Comparison of ENCODE assay signal across 13 cellular contexts in the genomic region with DNA sequence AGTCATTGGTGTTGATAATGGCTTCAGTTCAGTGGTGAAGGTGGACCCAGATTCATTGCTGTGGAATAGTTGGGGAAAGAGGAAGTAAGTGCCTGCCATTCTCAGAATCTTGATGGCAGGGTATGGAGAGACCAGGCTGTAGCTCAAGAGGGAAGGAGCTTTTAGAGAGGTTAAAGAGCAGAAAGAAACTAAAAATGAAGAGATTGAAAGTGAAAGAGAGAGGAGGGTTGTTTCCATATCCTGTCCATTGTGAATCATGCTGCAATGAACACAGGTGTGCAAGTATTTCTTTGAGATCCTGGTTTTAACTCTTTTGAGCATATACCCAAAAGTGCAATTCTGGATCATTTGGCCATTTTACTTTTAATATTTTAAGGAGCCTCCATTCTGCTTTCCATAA. TPM values are rescaled to one million over a fixed set of nuclear protein-coding genes. Genes with fewer than 3 reads are reported as not detected.
DNase-seq lines count a peak whose midpoint lies in the region; ATAC-seq and TF ChIP-seq lines count a peak whose summit lies in the region.
"Had no signal": no experiment of that assay in that cellular context is flagged by ENCODE, and none has a peak within 500 bp of the region (broad histone marks: within the 10 kb centered on the region; RNA-seq: fewer than 3 reads in every experiment).

No MANE protein-coding gene starts in this region.

- no peak for DNase-seq in activated naive CD4-positive, alpha-beta T cell treated with anti-CD3 and anti-CD28 coated beads, Interleukin-2, amount 50 U/mL, for 72 hours (ENCODE audit: low spot score in 2 of 2)
- DNase-seq in cerebellum (ENCODE audit: low spot score) (no peak), NCI-H1436 (lab: John Stamatoyannopoulos, UW) (no peak), esophagus squamous epithelium (lab: John Stamatoyannopoulos, UW) (no peak), ACHN (no peak)
- DNase-seq: head of caudate nucleus; natural killer cell; NCI-H69; stimulated activated CD4-positive, alpha-beta T cell treated with anti-CD3 and anti-CD28 coated beads, Interleukin-4, amount 100 ng/mL, for 4 hours had no signal

- H3K27me3 ChIP-seq in esophagus squamous epithelium: peaks cover 0 to 10% (median 0%) of the 10 kb centered on the region in 4 donors

- in situ Hi-C loops in ACHN (cut with HindIII; ENCODE audit: low pct_ligation_motif_present, low pct_unique_long_range_greater_than_20kb, low sequenced_read_pairs): no loop called here

- H3K4me1 ChIP-seq in esophagus squamous epithelium: no peaks in the 10 kb centered on the region

- H3K36me3 ChIP-seq in esophagus squamous epithelium: peaks cover 0 to 30% (median 0%) of the 10 kb centered on the region in 3 donors

- peaks cover 3 to 4% of the 10 kb centered on the region in 2 donors for H3K9me3 Mint-ChIP-seq in activated naive CD4-positive, alpha-beta T cell treated with anti-CD3 and anti-CD28 coated beads, Interleukin-2, amount 50 U/mL, for 72 hours
- H3K9me3 Mint-ChIP-seq: central memory CD8-positive, alpha-beta T cell; natural killer cell had no signal

- H3K9me3 ChIP-seq in esophagus squamous epithelium: no peaks in the 10 kb centered on the region

- peak overlapping the region; percentile 70 to 81 for H3K27ac Mint-ChIP-seq in activated naive CD4-positive, alpha-beta T cell treated with anti-CD3 and anti-CD28 coated beads, Interleukin-2, amount 50 U/mL, for 72 hours
- H3K27ac Mint-ChIP-seq: natural killer cell had no signal

- no peak for TF ChIP-seq CTCF in esophagus squamous epithelium (IDR thresholded peaks at IDR 0.05)

- H3K4me3 ChIP-seq in esophagus squamous epithelium: no peak overlapping the region

- peak; percentile 96 for ATAC-seq in GM18873 (IDR thresholded peaks at IDR 0.05; ENCODE audit: low FRiP score, unreplicated experiment)
- peak; percentile 74 for ATAC-seq in GM21526 (IDR thresholded peaks at IDR 0.05; ENCODE audit: low FRiP score, unreplicated experiment)
- peak; percentile 90 for ATAC-seq in HG03342 (IDR thresholded peaks at IDR 0.05; ENCODE audit: unreplicated experiment)
- peak; percentile 83 to 92 for ATAC-seq in activated naive CD4-positive, alpha-beta T cell treated with anti-CD3 and anti-CD28 coated beads, Interleukin-2, amount 50 U/mL, for 72 hours

- TF ChIP-seq POLR2A in esophagus squamous epithelium (IDR thresholded peaks at IDR 0.05): no peak

- no peaks in the 10 kb centered on the region for H3K36me3 Mint-ChIP-seq in activated naive CD4-positive, alpha-beta T cell treated with anti-CD3 and anti-CD28 coated beads, Interleukin-2, amount 50 U/mL, for 72 hours
- H3K36me3 Mint-ChIP-seq: natural killer cell had no signal

- H3K27ac ChIP-seq in esophagus squamous epithelium: no peak overlapping the region

- intact Hi-C loops in esophagus squamous epithelium (cut with DNase I): no loop called here

RNA-seq across cellular contexts. Expression of gene GJB6, which starts 12.5 kb away (rescaled TPM):
- 1 to 10 TPM; 1.3 to 4.7 TPM for total RNA-seq in activated naive CD4-positive, alpha-beta T cell treated with anti-CD3 and anti-CD28 coated beads, Interleukin-2, amount 50 U/mL, for 72 hours
- total RNA-seq in cerebellum (3.0 TPM), esophagus squamous epithelium (100 to 1,000 TPM; 147 to 460 (median 386) TPM)

RNA-seq across cellular contexts. Expression of gene GJB2, which starts 26.8 kb away (rescaled TPM):
- total RNA-seq in activated naive CD4-positive, alpha-beta T cell treated with anti-CD3 and anti-CD28 coated beads, Interleukin-2, amount 50 U/mL, for 72 hours: 1 to 10 TPM; 1.5 to 2.7 TPM
- total RNA-seq in cerebellum: 3.6 TPM
- 1,000 to 10,000 TPM in 2 of 4 donors, 100 to 1,000 TPM in 2; 301 to 1,758 (median 1,011) TPM for total RNA-seq in esophagus squamous epithelium

RNA-seq across cellular contexts. Expression of gene GJA3, which starts 58.7 kb away (rescaled TPM):
- total RNA-seq in activated naive CD4-positive, alpha-beta T cell treated with anti-CD3 and anti-CD28 coated beads, Interleukin-2, amount 50 U/mL, for 72 hours: under 1 TPM in 1 of 2 donors, not detected in 1; 0.45 TPM
- total RNA-seq in cerebellum (0.27 TPM), esophagus squamous epithelium (1 to 10 TPM in 2 of 4 donors, under 1 TPM in 2; 0.45 to 1.3 (median 1.00) TPM)

Comparison
In these comparisons a context has a peak if more than half of its experiments do, and no peak if none do; other contexts are left out.
1. RNA of gene GJB6, which starts 12.5 kb away (total RNA-seq): 147 to 460 TPM in esophagus squamous epithelium; 1.3 to 4.7 TPM in activated naive CD4-positive, alpha-beta T cell treated with anti-CD3 and anti-CD28 coated beads, Interleukin-2, amount 50 U/mL, for 72 hours and 3.0 TPM in cerebellum (single experiment); every median in the first group is over 10 times any median in the second.
2. RNA of gene GJB2, which starts 26.8 kb away (total RNA-seq): 301 to 1,758 TPM in esophagus squamous epithelium; 3.6 TPM in cerebellum (single experiment) and 1.5 to 2.7 TPM in activated naive CD4-positive, alpha-beta T cell treated with anti-CD3 and anti-CD28 coated beads, Interleukin-2, amount 50 U/mL, for 72 hours; every median in the first group is over 10 times any median in the second.
3. Peak in every context shown above with its lines, with median percentiles within 50 percentile points of each other: ATAC-seq.